In the genomic region with DNA sequence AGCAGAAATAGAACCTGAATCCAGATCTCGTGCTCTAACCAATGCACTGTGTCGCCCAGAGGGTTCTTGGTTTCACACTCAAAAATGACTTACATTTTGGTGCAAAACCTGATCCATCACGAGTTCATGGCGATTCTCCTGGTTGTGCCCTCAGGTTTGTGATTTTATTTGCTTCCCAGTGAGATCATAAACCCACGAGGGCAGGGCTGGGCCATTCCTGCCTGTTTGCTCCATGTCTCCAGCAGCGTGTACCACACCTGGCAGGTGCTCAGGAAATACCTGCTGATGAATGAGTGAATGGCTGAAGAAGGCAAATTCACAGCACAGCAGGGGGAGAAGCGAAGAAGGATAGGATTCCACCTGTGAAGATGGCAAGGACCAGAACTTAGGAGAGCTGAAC, we compare ENCODE assay signal across 8 cellular contexts.
"Had no signal": no experiment of that assay in that cellular context is flagged by ENCODE, and none has a peak within 500 bp of the region (broad histone marks: within the 10 kb centered on the region; RNA-seq: fewer than 3 reads in every experiment).

No MANE protein-coding gene starts in this region.

- H3K4me3 ChIP-seq: thyroid gland had no signal

- H3K9me3 ChIP-seq: thyroid gland had no signal

- H3K36me3 ChIP-seq: thyroid gland had no signal

- H3K27ac ChIP-seq: epithelial cell of prostate had no signal

- DNase-seq: activated CD4-positive, alpha-beta T cell treated with anti-CD3 and anti-CD28 coated beads, Interleukin-2, amount 50 U/mL, for 1 hour; activated naive CD4-positive, alpha-beta T cell treated with anti-CD3 and anti-CD28 coated beads, Interleukin-2, amount 50 U/mL, for 16 hours; activated T-cell treated with anti-CD3 and anti-CD28 coated beads for 4 hours; effector memory CD8-positive, alpha-beta T cell; nephron progenitor cell; small intestine; thyroid gland had no signal

- ATAC-seq: effector memory CD8-positive, alpha-beta T cell had no signal

- H3K27me3 ChIP-seq: thyroid gland had no signal
